Comparison of ENCODE assay signal across 1 cellular context in the genomic region with DNA sequence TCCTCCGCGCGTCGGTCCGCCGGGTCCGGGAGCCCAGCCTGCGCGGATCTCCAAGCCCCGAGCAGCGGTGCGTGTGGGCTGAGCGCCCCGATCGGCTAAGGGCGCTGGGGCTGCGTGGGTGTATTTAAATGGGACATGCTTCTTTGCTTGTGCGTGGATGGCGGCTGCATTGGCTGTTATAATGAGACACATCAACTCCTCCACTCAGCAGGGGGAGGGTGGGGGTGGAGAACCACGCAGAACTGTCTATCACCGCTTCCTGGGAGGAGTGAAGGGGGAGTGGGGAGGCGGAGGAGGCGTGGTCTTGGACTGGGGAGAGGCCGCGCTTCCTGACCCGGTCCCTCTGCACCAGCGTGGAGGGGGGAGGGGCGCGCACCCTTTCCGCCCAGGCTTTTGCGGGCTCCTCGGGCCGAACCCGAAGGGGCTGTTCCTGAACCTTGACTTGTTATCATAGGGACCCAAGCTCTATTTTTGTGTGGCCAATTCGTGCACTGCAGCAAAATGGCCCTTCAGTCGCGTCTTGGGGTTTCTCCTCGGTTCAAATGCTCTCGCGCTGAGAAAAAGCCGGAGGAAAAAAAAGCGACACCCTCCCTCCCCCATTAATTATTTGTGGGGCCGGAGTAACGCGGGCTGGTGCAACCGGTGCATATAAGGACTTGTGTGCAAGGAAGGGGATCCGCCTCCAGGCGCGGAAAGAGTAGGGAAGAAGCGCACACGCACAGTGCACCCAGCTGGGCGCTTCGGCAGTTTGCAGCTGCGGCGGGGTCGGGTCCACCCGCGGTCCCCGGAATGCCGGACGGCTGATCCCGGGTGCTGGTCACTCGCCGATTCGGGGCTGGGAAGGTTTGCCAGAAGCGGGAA.
TF ChIP-seq lines count a peak whose summit lies in the region.

TNIK (minus strand) TSS at position 180 of the 861 bp plus-strand sequence. CDS start 342 bp downstream, outside the sequence.

TF ChIP-seq in GM12878, 131 proteins besides CTCF, POLR2A, EP300 and RAD21 (continued from another document and continues in another):
- TF ChIP-seq, protein P1, sequence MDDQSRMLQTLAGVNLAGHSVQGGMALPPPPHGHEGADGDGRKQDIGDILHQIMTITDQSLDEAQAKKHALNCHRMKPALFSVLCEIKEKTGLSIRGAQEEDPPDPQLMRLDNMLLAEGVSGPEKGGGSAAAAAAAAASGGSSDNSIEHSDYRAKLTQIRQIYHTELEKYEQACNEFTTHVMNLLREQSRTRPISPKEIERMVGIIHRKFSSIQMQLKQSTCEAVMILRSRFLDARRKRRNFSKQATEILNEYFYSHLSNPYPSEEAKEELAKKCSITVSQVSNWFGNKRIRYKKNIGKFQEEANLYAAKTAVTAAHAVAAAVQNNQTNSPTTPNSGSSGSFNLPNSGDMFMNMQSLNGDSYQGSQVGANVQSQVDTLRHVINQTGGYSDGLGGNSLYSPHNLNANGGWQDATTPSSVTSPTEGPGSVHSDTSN (IDR thresholded peaks at IDR 0.05; ENCODE audit: insufficient replicate concordance, low read depth, low read length): peak; percentile 89
- no peak for TF ChIP-seq NFYA (IDR thresholded peaks at IDR 0.05; ENCODE audit: borderline replicate concordance, low read depth, low read length)
- TF ChIP-seq IRF4 (IDR thresholded peaks at IDR 0.05; ENCODE audit: low read depth, low read length): peak; percentile 45; the same call in 1 of the 2 replicates
- TF ChIP-seq BMI1 (IDR thresholded peaks at IDR 0.05; ENCODE audit: borderline replicate concordance): no peak
- no peak for TF ChIP-seq RELA (IDR thresholded peaks at IDR 0.05; ENCODE audit: borderline replicate concordance, partially characterized antibody)
- TF ChIP-seq HCFC1 (IDR thresholded peaks at IDR 0.05; ENCODE audit: low read length): no peak
- no peak for TF ChIP-seq KAT2A (conservative IDR thresholded peaks at IDR 0.05; ENCODE audit: control insufficient read depth, low read depth, low read length)
- no peak for TF ChIP-seq ZBED1 (IDR thresholded peaks at IDR 0.05; ENCODE audit: borderline replicate concordance)
- no peak for TF ChIP-seq NRF1 (conservative IDR thresholded peaks at IDR 0.05; ENCODE audit: low read depth, low read length)
- TF ChIP-seq ETV6 (conservative IDR thresholded peaks at IDR 0.05 in 1 of 2, IDR thresholded peaks at IDR 0.05 in 1 of 2; ENCODE audit: borderline replicate concordance in 1 of 2, low read depth in 1 of 2): no peak; a peak in 2 of 4 replicates
- no peak for TF ChIP-seq CEBPB (IDR thresholded peaks at IDR 0.05; ENCODE audit: borderline replicate concordance in 1 of 2, low read depth in 2 of 2, low read length in 2 of 2)
- TF ChIP-seq, protein P2, sequence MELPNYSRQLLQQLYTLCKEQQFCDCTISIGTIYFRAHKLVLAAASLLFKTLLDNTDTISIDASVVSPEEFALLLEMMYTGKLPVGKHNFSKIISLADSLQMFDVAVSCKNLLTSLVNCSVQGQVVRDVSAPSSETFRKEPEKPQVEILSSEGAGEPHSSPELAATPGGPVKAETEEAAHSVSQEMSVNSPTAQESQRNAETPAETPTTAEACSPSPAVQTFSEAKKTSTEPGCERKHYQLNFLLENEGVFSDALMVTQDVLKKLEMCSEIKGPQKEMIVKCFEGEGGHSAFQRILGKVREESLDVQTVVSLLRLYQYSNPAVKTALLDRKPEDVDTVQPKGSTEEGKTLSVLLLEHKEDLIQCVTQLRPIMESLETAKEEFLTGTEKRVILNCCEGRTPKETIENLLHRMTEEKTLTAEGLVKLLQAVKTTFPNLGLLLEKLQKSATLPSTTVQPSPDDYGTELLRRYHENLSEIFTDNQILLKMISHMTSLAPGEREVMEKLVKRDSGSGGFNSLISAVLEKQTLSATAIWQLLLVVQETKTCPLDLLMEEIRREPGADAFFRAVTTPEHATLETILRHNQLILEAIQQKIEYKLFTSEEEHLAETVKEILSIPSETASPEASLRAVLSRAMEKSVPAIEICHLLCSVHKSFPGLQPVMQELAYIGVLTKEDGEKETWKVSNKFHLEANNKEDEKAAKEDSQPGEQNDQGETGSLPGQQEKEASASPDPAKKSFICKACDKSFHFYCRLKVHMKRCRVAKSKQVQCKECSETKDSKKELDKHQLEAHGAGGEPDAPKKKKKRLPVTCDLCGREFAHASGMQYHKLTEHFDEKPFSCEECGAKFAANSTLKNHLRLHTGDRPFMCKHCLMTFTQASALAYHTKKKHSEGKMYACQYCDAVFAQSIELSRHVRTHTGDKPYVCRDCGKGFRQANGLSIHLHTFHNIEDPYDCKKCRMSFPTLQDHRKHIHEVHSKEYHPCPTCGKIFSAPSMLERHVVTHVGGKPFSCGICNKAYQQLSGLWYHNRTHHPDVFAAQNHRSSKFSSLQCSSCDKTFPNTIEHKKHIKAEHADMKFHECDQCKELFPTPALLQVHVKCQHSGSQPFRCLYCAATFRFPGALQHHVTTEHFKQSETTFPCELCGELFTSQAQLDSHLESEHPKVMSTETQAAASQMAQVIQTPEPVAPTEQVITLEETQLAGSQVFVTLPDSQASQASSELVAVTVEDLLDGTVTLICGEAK (IDR thresholded peaks at IDR 0.05; ENCODE audit: borderline replicate concordance): peak; percentile 26; the same call in 1 of the 2 replicates
- TF ChIP-seq CBX3 (IDR thresholded peaks at IDR 0.05; ENCODE audit: borderline replicate concordance, low read depth): no peak
- TF ChIP-seq, protein P3, sequence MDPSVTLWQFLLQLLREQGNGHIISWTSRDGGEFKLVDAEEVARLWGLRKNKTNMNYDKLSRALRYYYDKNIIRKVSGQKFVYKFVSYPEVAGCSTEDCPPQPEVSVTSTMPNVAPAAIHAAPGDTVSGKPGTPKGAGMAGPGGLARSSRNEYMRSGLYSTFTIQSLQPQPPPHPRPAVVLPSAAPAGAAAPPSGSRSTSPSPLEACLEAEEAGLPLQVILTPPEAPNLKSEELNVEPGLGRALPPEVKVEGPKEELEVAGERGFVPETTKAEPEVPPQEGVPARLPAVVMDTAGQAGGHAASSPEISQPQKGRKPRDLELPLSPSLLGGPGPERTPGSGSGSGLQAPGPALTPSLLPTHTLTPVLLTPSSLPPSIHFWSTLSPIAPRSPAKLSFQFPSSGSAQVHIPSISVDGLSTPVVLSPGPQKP (IDR thresholded peaks at IDR 0.05; ENCODE audit: low read depth, low read length): no peak; the same call in 1 of the 2 replicates
- TF ChIP-seq, protein P4, sequence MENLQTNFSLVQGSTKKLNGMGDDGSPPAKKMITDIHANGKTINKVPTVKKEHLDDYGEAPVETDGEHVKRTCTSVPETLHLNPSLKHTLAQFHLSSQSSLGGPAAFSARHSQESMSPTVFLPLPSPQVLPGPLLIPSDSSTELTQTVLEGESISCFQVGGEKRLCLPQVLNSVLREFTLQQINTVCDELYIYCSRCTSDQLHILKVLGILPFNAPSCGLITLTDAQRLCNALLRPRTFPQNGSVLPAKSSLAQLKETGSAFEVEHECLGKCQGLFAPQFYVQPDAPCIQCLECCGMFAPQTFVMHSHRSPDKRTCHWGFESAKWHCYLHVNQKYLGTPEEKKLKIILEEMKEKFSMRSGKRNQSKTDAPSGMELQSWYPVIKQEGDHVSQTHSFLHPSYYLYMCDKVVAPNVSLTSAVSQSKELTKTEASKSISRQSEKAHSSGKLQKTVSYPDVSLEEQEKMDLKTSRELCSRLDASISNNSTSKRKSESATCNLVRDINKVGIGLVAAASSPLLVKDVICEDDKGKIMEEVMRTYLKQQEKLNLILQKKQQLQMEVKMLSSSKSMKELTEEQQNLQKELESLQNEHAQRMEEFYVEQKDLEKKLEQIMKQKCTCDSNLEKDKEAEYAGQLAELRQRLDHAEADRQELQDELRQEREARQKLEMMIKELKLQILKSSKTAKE (IDR thresholded peaks at IDR 0.05; ENCODE audit: low read depth, poor library complexity, severe bottlenecking): peak; percentile 29
- TF ChIP-seq BACH1 (IDR thresholded peaks at IDR 0.05; ENCODE audit: borderline replicate concordance): peak; percentile 87
- TF ChIP-seq EGR1 (IDR thresholded peaks at IDR 0.05; ENCODE audit: borderline replicate concordance in 1 of 2, low read depth in 2 of 2, low read length in 2 of 2): peak; percentile 79 to 99
- no peak for TF ChIP-seq MLLT1 (IDR thresholded peaks at IDR 0.05)
- TF ChIP-seq TARDBP (IDR thresholded peaks at IDR 0.05; ENCODE audit: borderline replicate concordance): peak; percentile 66; the same call in 1 of the 2 replicates
- peak; percentile 58; the same call in 1 of the 2 replicates for TF ChIP-seq PML (IDR thresholded peaks at IDR 0.05; ENCODE audit: low read length)
- TF ChIP-seq NR2C1 (IDR thresholded peaks at IDR 0.05): no peak
- TF ChIP-seq MXI1 (IDR thresholded peaks at IDR 0.05; ENCODE audit: low read depth, low read length): peak; percentile 78
- TF ChIP-seq, protein P5, sequence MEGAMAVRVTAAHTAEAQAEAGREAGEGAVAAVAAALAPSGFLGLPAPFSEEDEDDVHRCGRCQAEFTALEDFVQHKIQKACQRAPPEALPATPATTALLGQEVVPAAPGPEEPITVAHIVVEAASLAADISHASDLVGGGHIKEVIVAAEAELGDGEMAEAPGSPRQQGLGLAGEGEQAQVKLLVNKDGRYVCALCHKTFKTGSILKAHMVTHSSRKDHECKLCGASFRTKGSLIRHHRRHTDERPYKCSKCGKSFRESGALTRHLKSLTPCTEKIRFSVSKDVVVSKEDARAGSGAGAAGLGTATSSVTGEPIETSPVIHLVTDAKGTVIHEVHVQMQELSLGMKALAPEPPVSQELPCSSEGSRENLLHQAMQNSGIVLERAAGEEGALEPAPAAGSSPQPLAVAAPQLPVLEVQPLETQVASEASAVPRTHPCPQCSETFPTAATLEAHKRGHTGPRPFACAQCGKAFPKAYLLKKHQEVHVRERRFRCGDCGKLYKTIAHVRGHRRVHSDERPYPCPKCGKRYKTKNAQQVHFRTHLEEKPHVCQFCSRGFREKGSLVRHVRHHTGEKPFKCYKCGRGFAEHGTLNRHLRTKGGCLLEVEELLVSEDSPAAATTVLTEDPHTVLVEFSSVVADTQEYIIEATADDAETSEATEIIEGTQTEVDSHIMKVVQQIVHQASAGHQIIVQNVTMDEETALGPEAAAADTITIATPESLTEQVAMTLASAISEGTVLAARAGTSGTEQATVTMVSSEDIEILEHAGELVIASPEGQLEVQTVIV (IDR thresholded peaks at IDR 0.05; ENCODE audit: borderline replicate concordance, partially characterized antibody): no peak
- TF ChIP-seq SMC3 (IDR thresholded peaks at IDR 0.05; ENCODE audit: borderline replicate concordance, low read length): 0 out of 2 replicates have a peak, but pooled peaks have one; percentile 1
- TF ChIP-seq KDM1A (IDR thresholded peaks at IDR 0.05; ENCODE audit: borderline replicate concordance): no peak
- peak; percentile 68; the same call in 1 of the 2 replicates for TF ChIP-seq DPF2 (IDR thresholded peaks at IDR 0.05)
- no peak for TF ChIP-seq ZNF274 (IDR thresholded peaks at IDR 0.05; ENCODE audit: insufficient read depth, insufficient read length)
- TF ChIP-seq, protein P6, sequence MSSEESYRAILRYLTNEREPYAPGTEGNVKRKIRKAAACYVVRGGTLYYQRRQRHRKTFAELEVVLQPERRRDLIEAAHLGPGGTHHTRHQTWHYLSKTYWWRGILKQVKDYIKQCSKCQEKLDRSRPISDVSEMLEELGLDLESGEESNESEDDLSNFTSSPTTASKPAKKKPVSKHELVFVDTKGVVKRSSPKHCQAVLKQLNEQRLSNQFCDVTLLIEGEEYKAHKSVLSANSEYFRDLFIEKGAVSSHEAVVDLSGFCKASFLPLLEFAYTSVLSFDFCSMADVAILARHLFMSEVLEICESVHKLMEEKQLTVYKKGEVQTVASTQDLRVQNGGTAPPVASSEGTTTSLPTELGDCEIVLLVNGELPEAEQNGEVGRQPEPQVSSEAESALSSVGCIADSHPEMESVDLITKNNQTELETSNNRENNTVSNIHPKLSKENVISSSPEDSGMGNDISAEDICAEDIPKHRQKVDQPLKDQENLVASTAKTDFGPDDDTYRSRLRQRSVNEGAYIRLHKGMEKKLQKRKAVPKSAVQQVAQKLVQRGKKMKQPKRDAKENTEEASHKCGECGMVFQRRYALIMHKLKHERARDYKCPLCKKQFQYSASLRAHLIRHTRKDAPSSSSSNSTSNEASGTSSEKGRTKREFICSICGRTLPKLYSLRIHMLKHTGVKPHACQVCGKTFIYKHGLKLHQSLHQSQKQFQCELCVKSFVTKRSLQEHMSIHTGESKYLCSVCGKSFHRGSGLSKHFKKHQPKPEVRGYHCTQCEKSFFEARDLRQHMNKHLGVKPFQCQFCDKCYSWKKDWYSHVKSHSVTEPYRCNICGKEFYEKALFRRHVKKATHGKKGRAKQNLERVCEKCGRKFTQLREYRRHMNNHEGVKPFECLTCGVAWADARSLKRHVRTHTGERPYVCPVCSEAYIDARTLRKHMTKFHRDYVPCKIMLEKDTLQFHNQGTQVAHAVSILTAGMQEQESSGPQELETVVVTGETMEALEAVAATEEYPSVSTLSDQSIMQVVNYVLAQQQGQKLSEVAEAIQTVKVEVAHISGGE (CRISPR knock-in tag; IDR thresholded peaks at IDR 0.05): no peak
- TF ChIP-seq POU2F2 (IDR thresholded peaks at IDR 0.05; ENCODE audit: borderline replicate concordance, low read depth, low read length): peak; percentile 99
- TF ChIP-seq POLR2AphosphoS5 (IDR thresholded peaks at IDR 0.05; ENCODE audit: low read length): peak; percentile 71; the same call in 1 of the 2 replicates
- no peak for TF ChIP-seq BRCA1 (IDR thresholded peaks at IDR 0.05; ENCODE audit: low read depth, low read length)
- no peak for TF ChIP-seq TCF7 (IDR thresholded peaks at IDR 0.05; ENCODE audit: borderline replicate concordance)
- TF ChIP-seq CHD4 (IDR thresholded peaks at IDR 0.05): no peak
- peak; percentile 29; the same call in 1 of the 2 replicates for TF ChIP-seq CREM (IDR thresholded peaks at IDR 0.05; ENCODE audit: low read depth)
- TF ChIP-seq RCOR1 (conservative IDR thresholded peaks at IDR 0.05; ENCODE audit: low read depth, low read length): peak; percentile 11; the same call in 1 of the 2 replicates
- TF ChIP-seq ZNF622 (IDR thresholded peaks at IDR 0.05): no peak
- TF ChIP-seq RELB (IDR thresholded peaks at IDR 0.05; ENCODE audit: low read depth): peak; percentile 61
